In the genomic region with DNA sequence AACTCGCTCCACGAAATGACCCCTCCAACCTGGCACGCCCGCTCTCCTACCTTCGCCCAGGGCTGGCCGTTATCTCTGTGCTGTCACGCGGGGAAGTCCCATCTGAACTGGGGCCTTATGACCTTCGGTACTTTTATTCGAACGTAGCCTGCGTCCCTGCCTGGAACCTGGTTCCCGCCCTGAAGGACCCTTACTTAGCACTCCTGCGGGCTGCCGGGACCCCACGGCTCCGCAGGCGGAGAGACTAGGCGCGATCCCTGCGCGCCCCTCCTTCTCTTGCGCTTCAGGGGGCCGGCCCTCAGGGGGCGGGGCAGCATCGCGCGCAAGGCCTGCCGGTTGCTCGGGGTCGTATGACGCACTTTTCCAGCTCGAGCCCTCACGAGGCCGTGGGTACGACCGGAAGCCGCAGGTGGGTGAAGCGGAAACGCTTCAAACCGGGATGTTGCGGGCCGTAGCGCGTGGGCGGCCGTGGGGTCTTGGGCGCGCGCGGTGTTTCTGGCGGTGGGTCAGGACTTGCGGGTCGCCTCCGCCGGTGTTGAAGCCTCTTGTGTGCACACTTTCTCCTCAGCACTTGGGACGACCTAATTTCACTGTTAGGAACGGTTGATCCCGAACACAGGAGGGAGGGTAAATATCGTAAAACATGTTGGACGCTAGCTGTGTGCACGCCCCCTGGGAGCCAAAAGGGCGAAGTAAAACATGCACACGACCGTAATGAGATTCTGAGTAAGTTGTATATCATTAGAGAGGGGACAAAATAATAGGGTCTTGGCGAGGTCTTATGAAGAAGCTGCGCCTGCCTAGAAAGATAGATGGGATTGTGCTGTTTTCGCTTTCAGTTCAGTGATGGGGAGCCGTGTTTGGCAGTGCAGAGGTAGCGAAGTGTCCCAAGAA, we compare ENCODE assay signal across 1 cellular context.
TF ChIP-seq lines count a peak whose summit lies in the region.

Gene LIPT1 (plus strand): TSS at position 325 of the 894 bp plus-strand sequence. CDS start 6,991 bp downstream, outside the sequence.
A gene with protein sequence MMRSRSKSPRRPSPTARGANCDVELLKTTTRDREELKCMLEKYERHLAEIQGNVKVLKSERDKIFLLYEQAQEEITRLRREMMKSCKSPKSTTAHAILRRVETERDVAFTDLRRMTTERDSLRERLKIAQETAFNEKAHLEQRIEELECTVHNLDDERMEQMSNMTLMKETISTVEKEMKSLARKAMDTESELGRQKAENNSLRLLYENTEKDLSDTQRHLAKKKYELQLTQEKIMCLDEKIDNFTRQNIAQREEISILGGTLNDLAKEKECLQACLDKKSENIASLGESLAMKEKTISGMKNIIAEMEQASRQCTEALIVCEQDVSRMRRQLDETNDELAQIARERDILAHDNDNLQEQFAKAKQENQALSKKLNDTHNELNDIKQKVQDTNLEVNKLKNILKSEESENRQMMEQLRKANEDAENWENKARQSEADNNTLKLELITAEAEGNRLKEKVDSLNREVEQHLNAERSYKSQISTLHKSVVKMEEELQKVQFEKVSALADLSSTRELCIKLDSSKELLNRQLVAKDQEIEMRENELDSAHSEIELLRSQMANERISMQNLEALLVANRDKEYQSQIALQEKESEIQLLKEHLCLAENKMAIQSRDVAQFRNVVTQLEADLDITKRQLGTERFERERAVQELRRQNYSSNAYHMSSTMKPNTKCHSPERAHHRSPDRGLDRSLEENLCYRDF (minus strand): TSS at position 300 of the 894 bp plus-strand sequence. CDS start 45,503 bp downstream, outside the sequence.

TF ChIP-seq in HEK293, 187 proteins besides CTCF, POLR2A, EP300 and RAD21 (continued from another document):
- TF ChIP-seq, protein P1, sequence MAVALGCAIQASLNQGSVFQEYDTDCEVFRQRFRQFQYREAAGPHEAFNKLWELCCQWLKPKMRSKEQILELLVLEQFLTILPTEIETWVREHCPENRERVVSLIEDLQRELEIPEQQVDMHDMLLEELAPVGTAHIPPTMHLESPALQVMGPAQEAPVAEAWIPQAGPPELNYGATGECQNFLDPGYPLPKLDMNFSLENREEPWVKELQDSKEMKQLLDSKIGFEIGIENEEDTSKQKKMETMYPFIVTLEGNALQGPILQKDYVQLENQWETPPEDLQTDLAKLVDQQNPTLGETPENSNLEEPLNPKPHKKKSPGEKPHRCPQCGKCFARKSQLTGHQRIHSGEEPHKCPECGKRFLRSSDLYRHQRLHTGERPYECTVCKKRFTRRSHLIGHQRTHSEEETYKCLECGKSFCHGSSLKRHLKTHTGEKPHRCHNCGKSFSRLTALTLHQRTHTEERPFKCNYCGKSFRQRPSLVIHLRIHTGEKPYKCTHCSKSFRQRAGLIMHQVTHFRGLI (tag by site-specific recombination; IDR thresholded peaks at IDR 0.05), result 0 out of 2 replicates have a peak, but pooled peaks have one; percentile 12
- TF ChIP-seq KLF1 (tag by site-specific recombination; IDR thresholded peaks at IDR 0.05) (peak; percentile 38; the same call in 1 of the 2 replicates), ZNF610 (tag by site-specific recombination; IDR thresholded peaks at IDR 0.05; ENCODE audit: borderline replicate concordance) (peak; percentile 23; the same call in 1 of the 2 replicates), ZNF521 (tag by site-specific recombination; IDR thresholded peaks at IDR 0.05) (no peak), ZNF391 (tag by site-specific recombination; IDR thresholded peaks at IDR 0.05; ENCODE audit: borderline replicate concordance, low read depth) (no peak), ZNF843 (tag by site-specific recombination; IDR thresholded peaks at IDR 0.05) (0 out of 2 replicates have a peak, but pooled peaks have one; percentile 39), ZNF114 (tag by site-specific recombination; IDR thresholded peaks at IDR 0.05) (no peak), ZNF214 (tag by site-specific recombination; IDR thresholded peaks at IDR 0.05; ENCODE audit: borderline replicate concordance) (no peak), ZNF585B (tag by site-specific recombination; IDR thresholded peaks at IDR 0.05) (no peak), ZNF274 (IDR thresholded peaks at IDR 0.05; ENCODE audit: low read length) (no peak), ZNF274 (tag by site-specific recombination; IDR thresholded peaks at IDR 0.05; ENCODE audit: borderline replicate concordance) (no peak)
- TF ChIP-seq, protein P2, sequence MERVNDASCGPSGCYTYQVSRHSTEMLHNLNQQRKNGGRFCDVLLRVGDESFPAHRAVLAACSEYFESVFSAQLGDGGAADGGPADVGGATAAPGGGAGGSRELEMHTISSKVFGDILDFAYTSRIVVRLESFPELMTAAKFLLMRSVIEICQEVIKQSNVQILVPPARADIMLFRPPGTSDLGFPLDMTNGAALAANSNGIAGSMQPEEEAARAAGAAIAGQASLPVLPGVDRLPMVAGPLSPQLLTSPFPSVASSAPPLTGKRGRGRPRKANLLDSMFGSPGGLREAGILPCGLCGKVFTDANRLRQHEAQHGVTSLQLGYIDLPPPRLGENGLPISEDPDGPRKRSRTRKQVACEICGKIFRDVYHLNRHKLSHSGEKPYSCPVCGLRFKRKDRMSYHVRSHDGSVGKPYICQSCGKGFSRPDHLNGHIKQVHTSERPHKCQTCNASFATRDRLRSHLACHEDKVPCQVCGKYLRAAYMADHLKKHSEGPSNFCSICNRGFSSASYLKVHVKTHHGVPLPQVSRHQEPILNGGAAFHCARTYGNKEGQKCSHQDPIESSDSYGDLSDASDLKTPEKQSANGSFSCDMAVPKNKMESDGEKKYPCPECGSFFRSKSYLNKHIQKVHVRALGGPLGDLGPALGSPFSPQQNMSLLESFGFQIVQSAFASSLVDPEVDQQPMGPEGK (tag by site-specific recombination; IDR thresholded peaks at IDR 0.05), result peak; percentile 82
TF ChIP-seq in HEK293: peak in this region for 51.
